8 cellular contexts compared by ENCODE assay signal in genomic region chr17:16380640-16381495, GRCh38. TPM values are rescaled to one million over a fixed set of nuclear protein-coding genes. Genes with fewer than 3 reads are reported as not detected.
DNase-seq lines count a peak whose midpoint lies in the region; ATAC-seq lines count a peak whose summit lies in the region.

Gene UBB, plus strand, starts transcription at chr17:16381091. Its CDS starts 817 bp downstream, at chr17:16381908.

- H3K4me1 ChIP-seq in HUES6 (ENCODE audit: control insufficient read depth, insufficient read depth, low read length), result peaks cover 4% of the 10 kb centered on the region; the same call in 1 of the 2 replicates

- peaks cover 21% of the 10 kb centered on the region for H3K36me3 ChIP-seq in HUES6 (ENCODE audit: control insufficient read depth, insufficient read depth, low read length)

- ATAC-seq in GM21390 (IDR thresholded peaks at IDR 0.05; ENCODE audit: unreplicated experiment), result peak; percentile 87

- H3K9me3 ChIP-seq in HUES6 (ENCODE audit: control insufficient read depth, insufficient read depth, low read depth, low read length), result no peaks in the 10 kb centered on the region

- DNase-seq in D341Med (ENCODE audit: low spot score) (peak; percentile 89), OCI-M2 (lab: John Stamatoyannopoulos, UW; ENCODE audit: unreplicated experiment) (peak; percentile 66), activated T-cell treated with anti-CD3 and anti-CD28 coated beads for 4 hours (peak; percentile 87), epithelial cell of prostate (ENCODE audit: low read depth, low spot score) (peak; percentile 96), mucosa of gallbladder (ENCODE audit: low spot score) (peak; percentile 98)
- peak; percentile 87 to 91 for DNase-seq in stimulated activated CD8-positive, alpha-beta memory T cell treated with anti-CD3 and anti-CD28 coated beads, Interleukin-4, amount 100 ng/mL, for 4 hours (ENCODE audit: low read depth in 2 of 2, low spot score in 1 of 2)

- peak within 1 kb of the TSS; percentile 98 for H3K9ac ChIP-seq in HUES6 (ENCODE audit: low read length)

- H3K27ac ChIP-seq in HUES6 (ENCODE audit: low read depth, low read length) (peak within 1 kb of the TSS; percentile 99), epithelial cell of prostate (peak within 1 kb of the TSS; percentile 88)

- peak within 1 kb of the TSS; percentile 75 for H3K4me3 ChIP-seq in HUES6 (ENCODE audit: low read depth, low read length)

- H3K27me3 ChIP-seq in HUES6 (ENCODE audit: control insufficient read depth, insufficient read depth, low read length), result no peaks in the 10 kb centered on the region

RNA-seq across cellular contexts. Expression of gene UBB, which starts in this region (rescaled TPM):
- 2,437 TPM for total RNA-seq in mucosa of gallbladder

Comparison
In these comparisons a context has a peak if more than half of its experiments do, and no peak if none do; other contexts are left out.
1. Peak in every context shown above with its lines: DNase-seq, ATAC-seq, H3K4me3 ChIP-seq and H3K27ac ChIP-seq.